Comparison of ENCODE assay signal across 1 cellular context in genomic region chr5:139985733-139986132, GRCh38.
TF ChIP-seq lines count a peak whose summit lies in the region.

No MANE protein-coding gene starts in this region.

TF ChIP-seq in GM23338, 12 proteins besides CTCF, POLR2A, EP300 and RAD21 (continued from another document):
- TF ChIP-seq ZNF462 (CRISPR knock-in tag; IDR thresholded peaks at IDR 0.05) (no peak), EZH2 (IDR thresholded peaks at IDR 0.05; ENCODE audit: low read depth, unreplicated experiment) (no peak)
